Comparison of ENCODE assay signal across 8 cellular contexts in genomic region chr20:17681741-17682102, GRCh38. TPM values are rescaled to one million over a fixed set of nuclear protein-coding genes. Genes with fewer than 3 reads are reported as not detected.
DNase-seq lines count a peak whose midpoint lies in the region; ATAC-seq and TF ChIP-seq lines count a peak whose summit lies in the region.

No MANE protein-coding gene starts in this region.

- peaks cover 35 to 37% of the 10 kb centered on the region in 2 donors for H3K4me1 ChIP-seq in thyroid gland

- no peak for TF ChIP-seq POLR2A in thyroid gland (IDR thresholded peaks at IDR 0.05)

- no peaks in the 10 kb centered on the region for H3K9me3 ChIP-seq in thyroid gland

- H3K36me3 ChIP-seq in thyroid gland, result peaks cover under 1 to 11% of the 10 kb centered on the region in 2 donors

- H3K4me3 ChIP-seq in thyroid gland (replicated peaks in 1 of 3), result peak overlapping the region in 2 of 3 donors; percentile 77 to 81

- POLR2A ChIA-PET in activated CD8-positive, alpha-beta T cell treated with anti-CD3 and anti-CD28 coated beads for 36 hours (lab: Charles Lee), result interaction anchor here (0.9 to 2.0 kb wide), 8 partner anchors 9 to 285 kb away, joined by 3 to 6 read pairs (median 4); partner anchors contain the start of gene BFSP1

- TF ChIP-seq CTCF in activated CD8-positive, alpha-beta T cell treated with anti-CD3 and anti-CD28 coated beads for 36 hours (IDR thresholded peaks at IDR 0.05), result no peak
- no peak for TF ChIP-seq CTCF in thyroid gland (IDR thresholded peaks at IDR 0.05)

- CTCF ChIA-PET in activated CD8-positive, alpha-beta T cell treated with anti-CD3 and anti-CD28 coated beads for 36 hours (lab: Charles Lee), result interaction anchor here (0.7 to 6.4 kb wide), 46 partner anchors 8 to 913 kb away, joined by 3 to 65 read pairs (median 5); partner anchors contain the start of genes BANF2, BFSP1, DSTN and MGME1

- WGBS in thyroid gland, 2 donors, result 0% methylated on average over 19 of the region's 62 CpGs; no CpG with 5 or more reads in 1 of the 2 donors

- H3K27me3 ChIP-seq in thyroid gland, result no peaks in the 10 kb centered on the region

- peak overlapping the region; percentile 76 for H3K27ac Mint-ChIP-seq in activated CD8-positive, alpha-beta T cell treated with anti-CD3 and anti-CD28 coated beads for 36 hours
- peak overlapping the region in 3 of 6 donors; percentile 84 to 90 (median 85) for H3K27ac Mint-ChIP-seq in immature natural killer cell

- H3K27ac ChIP-seq in thyroid gland, result peak overlapping the region; percentile 85 to 91 (median 87)

- peak; percentile 47 for DNase-seq in NCI-H345 (lab: John Stamatoyannopoulos, UW)
- no peak for DNase-seq in NCI-H345 treated with DMSO at 0.1 percent for 48 hours (lab: John Stamatoyannopoulos, UW; ENCODE audit: unreplicated experiment)
- DNase-seq in activated CD8-positive, alpha-beta T cell treated with anti-CD3 and anti-CD28 coated beads for 36 hours, result no peak
- DNase-seq in immature natural killer cell, result no peak
- DNase-seq in thyroid gland, result no peak
- DNase-seq in GM19238 (ENCODE audit: insufficient read length, low spot score), result no peak
- no peak for DNase-seq in posterior cingulate gyrus

- peaks cover 6% of the 10 kb centered on the region for H3K36me3 Mint-ChIP-seq in activated CD8-positive, alpha-beta T cell treated with anti-CD3 and anti-CD28 coated beads for 36 hours (ENCODE audit: low read depth)
- H3K36me3 Mint-ChIP-seq in immature natural killer cell, result peaks cover 0 to 3% (median 0%) of the 10 kb centered on the region in 3 donors

- peaks cover 23% of the 10 kb centered on the region for H3K27me3 Mint-ChIP-seq in activated CD8-positive, alpha-beta T cell treated with anti-CD3 and anti-CD28 coated beads for 36 hours
- H3K27me3 Mint-ChIP-seq in immature natural killer cell (ENCODE audit: low read depth in 3 of 3), result peaks cover 20 to 25% (median 22%) of the 10 kb centered on the region in 3 donors

- intact Hi-C loops in activated CD8-positive, alpha-beta T cell treated with anti-CD3 and anti-CD28 coated beads for 36 hours (cut with micrococcal nuclease), result loop anchor here (5.0 to 10.0 kb wide), 2 partner anchors 216 to 313 kb away; no protein-coding TSS in a partner anchor
- intact Hi-C loops in thyroid gland (cut with DNase I) (loop anchor here (10.0 kb wide), 1 partner anchor 213 kb away; no protein-coding TSS in a partner anchor), posterior cingulate gyrus (cut with DNase I) (loop anchor here (1.0 to 10.0 kb wide), 4 partner anchors 45 to 313 kb away; partner anchors contain the start of genes MGME1 and SNX5)

- peak overlapping the region; percentile 78 for H3K4me3 Mint-ChIP-seq in activated CD8-positive, alpha-beta T cell treated with anti-CD3 and anti-CD28 coated beads for 36 hours
- peak overlapping the region; percentile 79 to 90 (median 86) for H3K4me3 Mint-ChIP-seq in immature natural killer cell

- no peaks in the 10 kb centered on the region for H3K9me3 Mint-ChIP-seq in activated CD8-positive, alpha-beta T cell treated with anti-CD3 and anti-CD28 coated beads for 36 hours
- H3K9me3 Mint-ChIP-seq in immature natural killer cell, result peaks cover 0 to 2% (median 0%) of the 10 kb centered on the region in 6 donors

- H3K4me1 Mint-ChIP-seq in activated CD8-positive, alpha-beta T cell treated with anti-CD3 and anti-CD28 coated beads for 36 hours (ENCODE audit: low read depth), result peaks cover 28% of the 10 kb centered on the region
- H3K4me1 Mint-ChIP-seq in immature natural killer cell, result peaks cover 27 to 46% of the 10 kb centered on the region in 2 donors

- peak; percentile 2 for ATAC-seq in HG02870 (IDR thresholded peaks at IDR 0.05; ENCODE audit: unreplicated experiment)
- peak; percentile 5 for ATAC-seq in activated CD8-positive, alpha-beta T cell treated with anti-CD3 and anti-CD28 coated beads for 36 hours

RNA-seq across cellular contexts. Expression of gene RRBP1, which starts 0.3 kb away (rescaled TPM):
- 10 to 100 TPM; 35.2 to 35.9 TPM for total RNA-seq in activated CD8-positive, alpha-beta T cell treated with anti-CD3 and anti-CD28 coated beads for 36 hours
- polyA plus RNA-seq in immature natural killer cell, result 10 to 100 TPM in 1 of 3 donors, 1 to 10 TPM in 2; 4.1 to 39.0 (median 5.7) TPM
- 100 to 1,000 TPM; 149 to 287 (median 221) TPM for total RNA-seq in thyroid gland

RNA-seq across cellular contexts. Expression of gene BANF2, which starts 18.0 kb away (rescaled TPM):
- not detected for total RNA-seq in activated CD8-positive, alpha-beta T cell treated with anti-CD3 and anti-CD28 coated beads for 36 hours
- not detected for polyA plus RNA-seq in immature natural killer cell
- total RNA-seq in thyroid gland, result 10 to 100 TPM in 1 of 4 donors, not detected in 3; 15.2 TPM

Comparison
In these comparisons a context has a peak if more than half of its experiments do, and no peak if none do; other contexts are left out.
1. RNA of gene RRBP1, which starts 0.3 kb away (total RNA-seq): 149 to 287 TPM in thyroid gland; 35.2 to 35.9 TPM in activated CD8-positive, alpha-beta T cell treated with anti-CD3 and anti-CD28 coated beads for 36 hours; every median in the first group is over 4 times any median in the second.